ENCODE assay signal across 10 cellular contexts in genomic region chr7:88072036-88072714, GRCh38.
DNase-seq lines count a peak whose midpoint lies in the region; ATAC-seq lines count a peak whose summit lies in the region.
"Had no signal": no experiment of that assay in that cellular context is flagged by ENCODE, and none has a peak within 500 bp of the region (broad histone marks: within the 10 kb centered on the region; RNA-seq: fewer than 3 reads in every experiment).

No MANE protein-coding gene starts in this region.

- ATAC-seq in GM21619 (IDR thresholded peaks at IDR 0.05; ENCODE audit: unreplicated experiment), result peak; percentile 86
- ATAC-seq in HG03103 (IDR thresholded peaks at IDR 0.05; ENCODE audit: low read depth, unreplicated experiment), result peak; percentile 76

- DNase-seq in NCI-H1105 treated with DMSO at 0.1 percent for 48 hours (lab: John Stamatoyannopoulos, UW), result peak; percentile 25
- no peak for DNase-seq in NCI-H1105 (lab: John Stamatoyannopoulos, UW)
- peak; percentile 13 for DNase-seq in fibroblast of peridontal ligament (ENCODE audit: extremely low read depth)
- DNase-seq in foreskin melanocyte, result no peak
- DNase-seq in SHP77 (lab: John Stamatoyannopoulos, UW), result no peak
- DNase-seq in NCI-H2196 treated with DMSO at 0.1 percent for 48 hours (lab: John Stamatoyannopoulos, UW; ENCODE audit: unreplicated experiment), result no peak
- DNase-seq: 8988T, trophoblast cell had no signal

Comparison
In these comparisons a context has a peak if more than half of its experiments do, and no peak if none do; other contexts are left out.
1. DNase-seq: peak in NCI-H1105 treated with DMSO at 0.1 percent for 48 hours (single experiment) and fibroblast of peridontal ligament (single experiment); none in NCI-H1105 (single experiment), foreskin melanocyte (single experiment), SHP77 (0 of 2) and NCI-H2196 treated with DMSO at 0.1 percent for 48 hours (single experiment).